Comparison of ENCODE assay signal across 13 cellular contexts in the genomic region with DNA sequence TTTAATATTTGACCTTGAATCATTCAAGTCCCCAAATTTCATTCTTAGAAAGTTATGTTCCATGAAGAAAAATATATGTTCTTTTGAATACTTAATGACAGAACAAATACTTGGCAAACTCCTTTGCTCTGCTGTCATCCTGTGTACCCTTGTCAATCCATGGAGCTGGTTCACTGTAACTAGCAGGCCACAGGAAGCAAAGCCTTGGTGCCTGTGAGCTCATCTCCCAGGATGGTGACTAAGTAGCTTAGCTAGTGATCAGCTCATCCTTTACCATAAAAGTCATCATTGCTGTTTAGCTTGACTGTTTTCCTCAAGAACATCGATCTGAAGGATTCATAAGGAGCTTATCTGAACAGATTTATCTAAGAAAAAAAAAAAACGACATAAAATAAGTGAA.
DNase-seq lines count a peak whose midpoint lies in the region; ATAC-seq, FAIRE-seq and TF ChIP-seq lines count a peak whose summit lies in the region.
"Had no signal": no experiment of that assay in that cellular context is flagged by ENCODE, and none has a peak within 500 bp of the region (broad histone marks: within the 10 kb centered on the region; RNA-seq: fewer than 3 reads in every experiment).

No MANE protein-coding gene starts in this region.

- H3K4me3 Mint-ChIP-seq in astrocyte (ENCODE audit: unreplicated experiment), result no peak overlapping the region
- H3K4me3 Mint-ChIP-seq: activated naive CD4-positive, alpha-beta T cell treated with anti-CD3 and anti-CD28 coated beads, Interleukin-2, amount 10 ng/mL, durations not matched to agents 7 days and 5 days had no signal

- H3K4me3 ChIP-seq in astrocyte (ENCODE audit: insufficient read depth, low read depth, low read length), result no peak overlapping the region
- H3K4me3 ChIP-seq in tibial artery, result no peak overlapping the region
- H3K4me3 ChIP-seq: right atrium auricular region had no signal

- peak; percentile 90 for FAIRE-seq in astrocyte (lab: Jason Lieb, UNC)

- no peaks in the 10 kb centered on the region for H3K27me3 ChIP-seq in astrocyte (ENCODE audit: insufficient read depth, low read length)
- no peaks in the 10 kb centered on the region for H3K27me3 ChIP-seq in tibial artery
- H3K27me3 ChIP-seq: right atrium auricular region had no signal

- TF ChIP-seq CTCF in astrocyte (IDR thresholded peaks at IDR 0.05; ENCODE audit: insufficient read depth, low read depth, low read length), result no peak
- TF ChIP-seq CTCF in tibial artery (IDR thresholded peaks at IDR 0.05), result no peak

- DNase-seq in HS-5 (ENCODE audit: low read depth), result peak; percentile 43
- DNase-seq in astrocyte (ENCODE audit: low read depth), result peak; percentile 35
- DNase-seq in iris pigment epithelial cell (ENCODE audit: low read depth), result peak; percentile 77
- no peak for DNase-seq in tibial artery
- DNase-seq in T-helper 2 cell, result no peak
- no peak for DNase-seq in putamen (ENCODE audit: low spot score)
- DNase-seq: activated naive CD4-positive, alpha-beta T cell treated with anti-CD3 and anti-CD28 coated beads, Interleukin-2, amount 10 ng/mL, durations not matched to agents 7 days and 5 days; COR-L47; NCI-H1092; NCI-H510A treated with DMSO at 0.1 percent for 48 hours; SHP77 had no signal

- H3K4me2 ChIP-seq in astrocyte (ENCODE audit: low read length), result peak overlapping the region; percentile 42

- H3K36me3 ChIP-seq in astrocyte (ENCODE audit: insufficient read depth, low read length), result peaks cover 7% of the 10 kb centered on the region
- H3K36me3 ChIP-seq in tibial artery, result peaks cover 10 to 16% (median 14%) of the 10 kb centered on the region in 3 donors

- H3K4me1 ChIP-seq in astrocyte (ENCODE audit: insufficient read depth, low read length) (peaks cover 22% of the 10 kb centered on the region), tibial artery (peaks cover 0 to 76% (median 28%) of the 10 kb centered on the region in 4 donors)
- H3K4me1 ChIP-seq: right atrium auricular region had no signal

- H3K9me3 ChIP-seq in astrocyte (ENCODE audit: insufficient read depth, low read depth, low read length) (no peaks in the 10 kb centered on the region), tibial artery (no peaks in the 10 kb centered on the region)
- H3K9me3 ChIP-seq: right atrium auricular region had no signal

- no peak for ATAC-seq in GM21723 (IDR thresholded peaks at IDR 0.05; ENCODE audit: unreplicated experiment)

- no peaks in the 10 kb centered on the region for H3K79me2 ChIP-seq in astrocyte (ENCODE audit: insufficient read depth, low read length)

- no peak overlapping the region for H3K9ac ChIP-seq in astrocyte (ENCODE audit: low read length)

- peak overlapping the region; percentile 91 for H3K27ac Mint-ChIP-seq in astrocyte (ENCODE audit: unreplicated experiment)
- H3K27ac Mint-ChIP-seq: activated naive CD4-positive, alpha-beta T cell treated with anti-CD3 and anti-CD28 coated beads, Interleukin-2, amount 10 ng/mL, durations not matched to agents 7 days and 5 days had no signal

- H4K20me1 ChIP-seq in astrocyte (ENCODE audit: insufficient read depth, low read length), result no peaks in the 10 kb centered on the region

- H3K36me3 Mint-ChIP-seq in astrocyte (ENCODE audit: low read depth, unreplicated experiment), result peaks cover 16% of the 10 kb centered on the region
- H3K36me3 Mint-ChIP-seq: activated naive CD4-positive, alpha-beta T cell treated with anti-CD3 and anti-CD28 coated beads, Interleukin-2, amount 10 ng/mL, durations not matched to agents 7 days and 5 days had no signal

- H3K27me3 Mint-ChIP-seq in astrocyte (ENCODE audit: low read depth, unreplicated experiment), result no peaks in the 10 kb centered on the region

- intact Hi-C loops in tibial artery (cut with DNase I; ENCODE audit: low total_unique reads), result loop anchor here (10.0 kb wide), 1 partner anchor 62 kb away; no protein-coding TSS in a partner anchor

- H2AFZ ChIP-seq in astrocyte (ENCODE audit: low read depth, low read length), result no peak overlapping the region

- H3K4me1 Mint-ChIP-seq in astrocyte (ENCODE audit: low read depth, unreplicated experiment), result peaks cover 13% of the 10 kb centered on the region

- H3K27ac ChIP-seq in astrocyte (ENCODE audit: low read depth, low read length) (peak overlapping the region; percentile 18), tibial artery (peak overlapping the region; percentile 61 to 64)
- H3K27ac ChIP-seq: right atrium auricular region had no signal

- H3K9me3 Mint-ChIP-seq in astrocyte (ENCODE audit: unreplicated experiment), result peaks cover 3% of the 10 kb centered on the region
- H3K9me3 Mint-ChIP-seq: activated naive CD4-positive, alpha-beta T cell treated with anti-CD3 and anti-CD28 coated beads, Interleukin-2, amount 10 ng/mL, durations not matched to agents 7 days and 5 days had no signal

Comparison
In these comparisons a context has a peak if more than half of its experiments do, and no peak if none do; other contexts are left out.
1. DNase-seq: peak in HS-5 (single experiment), astrocyte (single experiment) and iris pigment epithelial cell (single experiment); none in tibial artery (0 of 2), T-helper 2 cell (0 of 5) and putamen (single experiment).